ENCODE assay signal across 8 cellular contexts in genomic region chr10:33335800-33336605, GRCh38.
A peak's percentile ranks its signal among the peaks of the same experiment; 100 is the strongest.
DNase-seq lines count a peak whose midpoint lies in the region; TF ChIP-seq lines count a peak whose summit lies in the region.

No MANE protein-coding gene starts in this region.

- H3K4me1 ChIP-seq in NT2/D1 (ENCODE audit: insufficient read depth, insufficient read length) (no peaks in the 10 kb centered on the region), stomach smooth muscle (ENCODE audit: control insufficient read depth, insufficient read depth, low read length) (peaks cover 29% of the 10 kb centered on the region)

- H3K36me3 ChIP-seq in NT2/D1 (ENCODE audit: insufficient read depth, insufficient read length, low read length) = no peaks in the 10 kb centered on the region
- H3K36me3 ChIP-seq in stomach smooth muscle (ENCODE audit: control insufficient read depth in 2 of 2, insufficient read depth in 2 of 2, low read length in 2 of 2) = no peaks in the 10 kb centered on the region

- no peaks in the 10 kb centered on the region for H3K9me3 ChIP-seq in NT2/D1 (ENCODE audit: insufficient read depth, low read length)
- H3K9me3 ChIP-seq in stomach smooth muscle (ENCODE audit: control insufficient read depth in 2 of 2, low read length in 2 of 2) = no peaks in the 10 kb centered on the region

- CTCF ChIA-PET in GM10248 (lab: Yijun Ruan, JAX) = no interaction called here

- H3K4me3 ChIP-seq in NT2/D1 (ENCODE audit: insufficient read length, low read depth) (peak overlapping the region; percentile 51), choroid plexus epithelial cell (ENCODE audit: low read depth, low read length) (peak overlapping the region; percentile 94), stomach smooth muscle (ENCODE audit: low read length in 2 of 2) (peak overlapping the region; percentile 77 to 85)

- peak; percentile 12 for DNase-seq in GM10248 (ENCODE audit: extremely low spot score)
- DNase-seq in NT2/D1 (ENCODE audit: low read depth, low spot score) = no peak
- DNase-seq in choroid plexus epithelial cell (ENCODE audit: low read depth) = peak; percentile 57
- DNase-seq in NCI-H1694 (lab: John Stamatoyannopoulos, UW) = no peak
- DNase-seq in NCI-H1694 treated with DMSO at 0.1 percent for 48 hours (lab: John Stamatoyannopoulos, UW) = no peak
- no peak for DNase-seq in T-helper 1 cell

- POLR2A ChIA-PET in GM10248 (lab: Yijun Ruan, JAX) = no interaction called here

- H3K27ac ChIP-seq in layer of hippocampus (ENCODE audit: low read depth, low read length) = peak overlapping the region; percentile 62
- H3K27ac ChIP-seq in stomach smooth muscle (ENCODE audit: low read length) = peak overlapping the region; percentile 70

- H3K27me3 ChIP-seq in NT2/D1 (ENCODE audit: insufficient read depth, insufficient read length) = peaks cover 69% of the 10 kb centered on the region
- no peaks in the 10 kb centered on the region for H3K27me3 ChIP-seq in layer of hippocampus (ENCODE audit: control insufficient read depth, insufficient read depth, low read length)
- no peaks in the 10 kb centered on the region for H3K27me3 ChIP-seq in stomach smooth muscle (ENCODE audit: control insufficient read depth in 1 of 2, insufficient read depth in 2 of 2, low read length in 2 of 2)

- no peak for TF ChIP-seq CTCF in GM10248 (IDR thresholded peaks at IDR 0.05; ENCODE audit: control extremely low read depth, extremely low read depth, low read depth, missing control alignments)
- no peak for TF ChIP-seq CTCF in choroid plexus epithelial cell (conservative IDR thresholded peaks at IDR 0.05; ENCODE audit: low read depth, low read length)

- peak overlapping the region; percentile 67 for H3K9ac ChIP-seq in NT2/D1 (ENCODE audit: insufficient read length, low read depth)
- peak overlapping the region; percentile 47 to 53 for H3K9ac ChIP-seq in stomach smooth muscle (ENCODE audit: low read length in 2 of 2)

Comparison
In these comparisons a context has a peak if more than half of its experiments do, and no peak if none do; other contexts are left out.
1. DNase-seq: peak in GM10248 (single experiment) and choroid plexus epithelial cell (single experiment); none in NT2/D1 (single experiment), NCI-H1694 (single experiment), NCI-H1694 treated with DMSO at 0.1 percent for 48 hours (single experiment) and T-helper 1 cell (0 of 5).
2. Peak in every context shown above with its lines, with median percentiles within 50 percentile points of each other: H3K4me3 ChIP-seq.